ENCODE assay signal across 8 cellular contexts in genomic region chr12:44930972-44931600, GRCh38. TPM values are rescaled to one million over a fixed set of nuclear protein-coding genes. Genes with fewer than 3 reads are reported as not detected.
A peak's percentile ranks its signal among the peaks of the same experiment; 100 is the strongest.
DNase-seq lines count a peak whose midpoint lies in the region; ATAC-seq and TF ChIP-seq lines count a peak whose summit lies in the region.

No MANE protein-coding gene starts in this region.

- no peak overlapping the region for H3K18ac ChIP-seq in mesendoderm (ENCODE audit: low read length)

- H3K9me3 ChIP-seq in A673 (ENCODE audit: low read depth, low read length, poor library complexity, severe bottlenecking) (peaks cover 4% of the 10 kb centered on the region), PC-3 (ENCODE audit: low read length) (no peaks in the 10 kb centered on the region)

- H2BK15ac ChIP-seq in mesendoderm (replicated peaks; ENCODE audit: low read depth): no peak overlapping the region

- no peak overlapping the region for H3K4me2 ChIP-seq in PC-3 (ENCODE audit: low read length)
- no peak overlapping the region for H3K4me2 ChIP-seq in mesendoderm (ENCODE audit: low read length)

- TF ChIP-seq CTCF in A673 (conservative IDR thresholded peaks at IDR 0.05; ENCODE audit: low read depth, low read length) (peak; percentile 67), GM12873 (IDR thresholded peaks at IDR 0.05; ENCODE audit: insufficient read depth, low read depth, low read length, missing control alignments) (peak; percentile 24), PC-3 (conservative IDR thresholded peaks at IDR 0.05; ENCODE audit: low read depth, low read length) (peak; percentile 80), dorsolateral prefrontal cortex (IDR thresholded peaks at IDR 0.05 in 54 of 56, conservative IDR thresholded peaks at IDR 0.05 in 2 of 56; ENCODE audit: low read depth in 1 of 56, partially characterized antibody in 56 of 56) (peak; percentile 59 to 93 (median 80))

- H3K36me3 ChIP-seq in A673 (ENCODE audit: insufficient read depth, low read length, poor library complexity, severe bottlenecking) (no peaks in the 10 kb centered on the region), PC-3 (ENCODE audit: low read depth, low read length) (no peaks in the 10 kb centered on the region), mesendoderm (ENCODE audit: control insufficient read depth, insufficient read depth, low read length) (no peaks in the 10 kb centered on the region)

- H3K27ac ChIP-seq in A673 (ENCODE audit: low read depth, low read length, poor library complexity, severe bottlenecking) (peak overlapping the region; percentile 81), PC-3 (ENCODE audit: low read length) (no peak overlapping the region), dorsolateral prefrontal cortex (no peak overlapping the region), mesendoderm (ENCODE audit: low read depth, low read length) (no peak overlapping the region)

- no peak overlapping the region for H2AK5ac ChIP-seq in mesendoderm (ENCODE audit: low read length)

- CTCF ChIA-PET in A673 (lab: Charles Lee) (interaction anchor here (0.8 to 1.3 kb wide), 3 partner anchors 18 to 918 kb away, joined by 3 to 4 read pairs (median 3); no protein-coding TSS in a partner anchor), PC-3 (lab: Charles Lee) (interaction anchor here (1.3 kb wide), 1 partner anchor 915 kb away, joined by 4 read pairs; no protein-coding TSS in a partner anchor)

- no peaks in the 10 kb centered on the region for H3K9me2 ChIP-seq in PC-3 (replicated peaks; ENCODE audit: low read length)

- H3K4me1 ChIP-seq in A673 (ENCODE audit: insufficient read depth, low read length, poor library complexity, severe bottlenecking): peaks cover 27% of the 10 kb centered on the region
- no peaks in the 10 kb centered on the region for H3K4me1 ChIP-seq in PC-3 (ENCODE audit: insufficient read depth, low read length)
- H3K4me1 ChIP-seq in mesendoderm (ENCODE audit: control insufficient read depth, low read depth, low read length): no peaks in the 10 kb centered on the region

- no peak overlapping the region for H3K4ac ChIP-seq in mesendoderm (ENCODE audit: low read depth, low read length)

- H3K79me1 ChIP-seq in mesendoderm (ENCODE audit: low read length): no peaks in the 10 kb centered on the region

- H3K4me3 ChIP-seq in A673 (ENCODE audit: low read depth, low read length, poor library complexity, severe bottlenecking) (no peak overlapping the region), PC-3 (ENCODE audit: low read length) (no peak overlapping the region), dorsolateral prefrontal cortex (no peak overlapping the region), mesendoderm (ENCODE audit: low read length) (no peak overlapping the region)

- no TSS peak for BruUV-seq in A673 (replicated peaks; lab: Mats Ljungman, UMichigan)
- no TSS peak for BruUV-seq in PC-3 (replicated peaks; lab: Mats Ljungman, UMichigan)

- H2BK120ac ChIP-seq in mesendoderm (ENCODE audit: low read depth, low read length): no peak overlapping the region

- no CpG with 5 or more reads among the region's 4 CpGs for WGBS in mesendoderm (ENCODE audit: extremely low coverage, insufficient coverage, low lambda C conversion rate)

- POLR2A ChIA-PET in A673 (lab: Charles Lee; ENCODE audit: low non-redundant PET): no interaction called here
- POLR2A ChIA-PET in PC-3 (lab: Charles Lee; ENCODE audit: unreplicated experiment): no interaction called here

- no peak overlapping the region for H4K8ac ChIP-seq in mesendoderm (ENCODE audit: low read depth, low read length)

- no peak overlapping the region for H4K5ac ChIP-seq in mesendoderm (ENCODE audit: low read length)

- DNase-seq in A673 (ENCODE audit: low spot score): peak; percentile 96
- DNase-seq in Kasumi-1 (lab: John Stamatoyannopoulos, UW): peak; percentile 85 to 91
- peak; percentile 86 for DNase-seq in PC-3
- no peak for DNase-seq in dorsolateral prefrontal cortex
- DNase-seq in mesendoderm: peak; percentile 60

- H3K23ac ChIP-seq in mesendoderm (ENCODE audit: low read length): no peak overlapping the region

- H2BK5ac ChIP-seq in mesendoderm (ENCODE audit: low read length): no peak overlapping the region

- H3K56ac ChIP-seq in mesendoderm (ENCODE audit: low read length): no peak overlapping the region

- ATAC-seq in PC-3 (peak; percentile 76), GM18870 (IDR thresholded peaks at IDR 0.05; ENCODE audit: unreplicated experiment) (no peak)
- ATAC-seq in activated CD4-positive, CD25-positive, alpha-beta regulatory T cell treated with anti-CD3 and anti-CD28 coated beads, Interleukin-2, amount 50 U/mL, for 24 hours: no peak

- intact Hi-C loops in A673 (cut with micrococcal nuclease; ENCODE audit: unreplicated experiment) (loop anchor here (2.0 to 5.0 kb wide), 2 partner anchors 974 to 1484 kb away; no protein-coding TSS in a partner anchor), PC-3 (cut with micrococcal nuclease) (loop anchor here (1.0 to 10.0 kb wide), 5 partner anchors 156 to 1429 kb away; no protein-coding TSS in a partner anchor), dorsolateral prefrontal cortex (cut with DNase I) (loop anchor here in 1 of 2 donors (2.0 kb wide), 1 partner anchor 972 kb away; no protein-coding TSS in a partner anchor)

- H3K9ac ChIP-seq in PC-3 (ENCODE audit: low read length) (no peak overlapping the region), mesendoderm (ENCODE audit: low read length) (no peak overlapping the region)

- no peak overlapping the region for H2AFZ ChIP-seq in PC-3 (ENCODE audit: low read length)

- no peaks in the 10 kb centered on the region for H4K20me1 ChIP-seq in PC-3 (ENCODE audit: low read length)

- no peaks in the 10 kb centered on the region for H3F3A ChIP-seq in PC-3 (ENCODE audit: low read length, unreplicated experiment)

- H3K27me3 ChIP-seq in A673 (replicated peaks; ENCODE audit: insufficient read depth, low read depth, low read length, poor library complexity): no peaks in the 10 kb centered on the region
- H3K27me3 ChIP-seq in PC-3 (ENCODE audit: low read length): peaks cover 9% of the 10 kb centered on the region; the same call in 1 of the 2 replicates
- H3K27me3 ChIP-seq in dorsolateral prefrontal cortex: no peaks in the 10 kb centered on the region
- H3K27me3 ChIP-seq in mesendoderm (ENCODE audit: insufficient read depth, low read length, poor library complexity): no peaks in the 10 kb centered on the region

- no peaks in the 10 kb centered on the region for H3K79me2 ChIP-seq in PC-3 (ENCODE audit: low read length)
- H3K79me2 ChIP-seq in mesendoderm (ENCODE audit: control insufficient read depth, insufficient read depth, low read length): no peaks in the 10 kb centered on the region

RNA-seq across cellular contexts. Expression of gene NELL2, which starts 55.0 kb away (rescaled TPM):
- 596 and 641 TPM in 2 replicates for total RNA-seq in A673 (2021)
- total RNA-seq in PC-3 (2014; rRNA removed): 0.80 TPM in 1 of 2 replicates, not detected in the other
- total RNA-seq in dorsolateral prefrontal cortex: 100 to 1,000 TPM in 119 of 120 experiments, 10 to 100 TPM in 1; 95.5 to 433 (median 285) TPM
- 18.2 TPM for polyA plus RNA-seq in mesendoderm (2013, experiment 1 of 2)
- 18.7 TPM for polyA plus RNA-seq in mesendoderm (2013, experiment 2 of 2)

Comparison
In these comparisons a context has a peak if more than half of its experiments do, and no peak if none do; other contexts are left out.
1. DNase-seq: peak in A673 (single experiment), Kasumi-1 (2 of 2), PC-3 (single experiment) and mesendoderm (single experiment); none in dorsolateral prefrontal cortex (0 of 10).
2. CTCF ChIP-seq: peak in every context shown above with its lines; median percentile 80 in PC-3; 80 in dorsolateral prefrontal cortex; 67 in A673; 24 in GM12873.
3. RNA of gene NELL2, which starts 55.0 kb away (total RNA-seq): 596 to 641 TPM in A673 and 95.5 to 433 TPM in dorsolateral prefrontal cortex; 0.80 TPM in PC-3; every median in the first group is over 10 times any median in the second.